Comparison of ENCODE assay signal across 18 cellular contexts in the genomic region with DNA sequence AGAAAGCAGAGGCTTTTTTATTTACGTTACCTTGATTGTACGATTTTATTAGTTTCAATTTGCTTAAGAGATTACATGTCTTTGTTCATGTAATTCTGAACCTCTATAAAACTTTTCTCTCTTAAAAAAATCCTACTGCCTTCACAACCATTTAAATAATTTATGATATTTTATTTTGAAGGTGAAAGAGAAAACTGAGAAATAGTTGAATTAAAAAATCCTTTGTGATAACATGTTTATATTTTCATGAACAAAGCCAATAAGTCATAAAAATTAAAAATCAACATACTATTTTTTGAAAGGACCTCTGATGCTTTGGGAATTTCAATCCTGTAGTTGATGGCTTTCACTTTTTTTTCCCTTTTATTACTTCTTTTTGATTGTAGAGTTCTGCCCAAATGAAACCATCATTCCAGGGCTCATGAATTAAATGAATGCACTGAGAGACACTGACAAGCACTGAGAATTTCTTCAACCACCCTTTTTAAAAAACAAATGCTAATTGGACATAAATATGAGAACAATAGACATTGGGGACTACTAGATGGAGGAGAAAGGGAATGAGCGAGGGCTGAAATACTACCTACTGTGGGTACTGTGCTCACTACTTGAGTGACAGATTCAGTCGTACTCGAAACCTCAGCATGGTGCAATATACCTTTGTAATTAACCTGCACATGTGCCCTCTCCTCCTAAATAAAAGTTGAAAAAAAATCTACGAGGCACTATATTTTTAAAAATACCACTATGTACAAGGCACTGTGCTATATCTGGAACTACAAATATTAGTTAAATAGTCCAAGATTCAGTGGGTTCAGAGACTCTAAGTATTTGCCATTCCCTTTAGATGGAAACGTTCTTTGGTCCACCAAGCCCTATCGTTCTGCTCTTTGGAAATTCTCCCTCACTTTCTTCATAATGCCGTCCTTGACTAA. TPM values are rescaled to one million over a fixed set of nuclear protein-coding genes. Genes with fewer than 3 reads are reported as not detected.
DNase-seq lines count a peak whose midpoint lies in the region; ATAC-seq and TF ChIP-seq lines count a peak whose summit lies in the region.
"Had no signal": no experiment of that assay in that cellular context is flagged by ENCODE, and none has a peak within 500 bp of the region (broad histone marks: within the 10 kb centered on the region; RNA-seq: fewer than 3 reads in every experiment).

No MANE protein-coding gene starts in this region.

- TF ChIP-seq CTCF in Calu3 (IDR thresholded peaks at IDR 0.05; ENCODE audit: unreplicated experiment): no peak
- no peak for TF ChIP-seq CTCF in OCI-LY7 (conservative IDR thresholded peaks at IDR 0.05; ENCODE audit: low read length)
- no peak for TF ChIP-seq CTCF in fibroblast of the aortic adventitia (IDR thresholded peaks at IDR 0.05; ENCODE audit: insufficient read depth, low read length)
- no peak for TF ChIP-seq CTCF in testis (IDR thresholded peaks at IDR 0.05)

- H3K27ac Mint-ChIP-seq in Calu3 (ENCODE audit: unreplicated experiment): peak overlapping the region; percentile 90

- no peaks in the 10 kb centered on the region for H3K27me3 ChIP-seq in testis

- WGBS in testis, 2 donors: 39 to 42% methylated on average over 9 of the region's 9 CpGs

- no TSS peak for BruUV-seq in Calu3 (replicated peaks; lab: Mats Ljungman, UMichigan)
- no TSS peak for BruUV-seq in OCI-LY7 (replicated peaks; lab: Mats Ljungman, UMichigan)

- H3K4me1 Mint-ChIP-seq in Calu3 (ENCODE audit: low read depth, unreplicated experiment): peaks cover 10% of the 10 kb centered on the region
- peaks cover 3% of the 10 kb centered on the region for H3K4me1 Mint-ChIP-seq in activated T-cell treated with anti-CD3 and anti-CD28 coated beads, Interleukin-2, amount 50 U/mL, for 4 hours (ENCODE audit: low read depth)

- no peaks in the 10 kb centered on the region for H3K27me3 Mint-ChIP-seq in Calu3 (ENCODE audit: unreplicated experiment)
- H3K27me3 Mint-ChIP-seq in activated T-cell treated with anti-CD3 and anti-CD28 coated beads, Interleukin-2, amount 50 U/mL, for 4 hours (ENCODE audit: low read depth): peaks cover 54% of the 10 kb centered on the region

- peak overlapping the region; percentile 31 for H3K4me3 ChIP-seq in OCI-LY7 (ENCODE audit: low read depth, low read length, poor library complexity, severe bottlenecking)
- peak overlapping the region; percentile 6 for H3K4me3 ChIP-seq in fibroblast of the aortic adventitia (ENCODE audit: low read depth, low read length)
- no peak overlapping the region for H3K4me3 ChIP-seq in testis
- H3K4me3 ChIP-seq: left lung, transverse colon had no signal

- DNase-seq in Calu3 (no peak), KBM-7 (peak; percentile 25), OCI-LY7 (ENCODE audit: low spot score) (no peak), fibroblast of the aortic adventitia (ENCODE audit: low read depth) (no peak), RKO (ENCODE audit: low spot score) (no peak), testis (no peak)
- DNase-seq in activated T-cell treated with anti-CD3 and anti-CD28 coated beads, Interleukin-2, amount 50 U/mL, for 4 hours: no peak
- no peak for DNase-seq in activated CD4-positive, CD25-positive, alpha-beta regulatory T cell treated with anti-CD3 and anti-CD28 coated beads, Interleukin-2, amount 50 U/mL, for 72 hours
- DNase-seq: activated CD8-positive, alpha-beta memory T cell treated with anti-CD3 and anti-CD28 coated beads, Interleukin-2, amount 50 U/mL, for 4 hours; C1 segment of cervical spinal cord; cerebellar nuclear complex; left lung; naive thymus-derived CD4-positive, alpha-beta T cell; NCI-H1436 treated with DMSO at 0.1 percent for 48 hours; retina; stimulated activated CD4-positive, alpha-beta T cell treated with anti-CD3 and anti-CD28 coated beads, Interleukin-2, amount 100 ng/mL, for 48 hours; transverse colon had no signal

- no peak for TF ChIP-seq POLR2A in testis (IDR thresholded peaks at IDR 0.05)

- H3K79me2 ChIP-seq in OCI-LY7 (ENCODE audit: insufficient read depth, low read depth, low read length): peaks cover 100% of the 10 kb centered on the region

- H3K9me3 ChIP-seq in OCI-LY7 (ENCODE audit: low read length) (no peaks in the 10 kb centered on the region), testis (no peaks in the 10 kb centered on the region)
- H3K9me3 ChIP-seq: left lung, transverse colon had no signal

- POLR2A ChIA-PET in OCI-LY7 (lab: Charles Lee): interaction anchor here (0.6 to 0.7 kb wide), 2 partner anchors 161 to 172 kb away, joined by 3 read pairs; no protein-coding TSS in a partner anchor

- peaks cover 61% of the 10 kb centered on the region for H3K36me3 Mint-ChIP-seq in Calu3 (ENCODE audit: insufficient read depth, unreplicated experiment)
- H3K36me3 Mint-ChIP-seq in activated T-cell treated with anti-CD3 and anti-CD28 coated beads, Interleukin-2, amount 50 U/mL, for 4 hours (ENCODE audit: insufficient read depth): peaks cover 2% of the 10 kb centered on the region

- H4K20me1 ChIP-seq in OCI-LY7 (ENCODE audit: insufficient read depth, low read length): peaks cover 36% of the 10 kb centered on the region

- H3K4me2 ChIP-seq in OCI-LY7 (ENCODE audit: low read length): peak overlapping the region; percentile 65

- H3K9me3 Mint-ChIP-seq in Calu3 (ENCODE audit: low read depth, unreplicated experiment): no peaks in the 10 kb centered on the region
- no peaks in the 10 kb centered on the region for H3K9me3 Mint-ChIP-seq in activated T-cell treated with anti-CD3 and anti-CD28 coated beads, Interleukin-2, amount 50 U/mL, for 4 hours

- no peak overlapping the region for H2AFZ ChIP-seq in OCI-LY7 (ENCODE audit: low read length)

- H3K27ac ChIP-seq in OCI-LY7 (ENCODE audit: low read depth, low read length, poor library complexity, severe bottlenecking) (no peak overlapping the region), testis (no peak overlapping the region)
- H3K27ac ChIP-seq: left lung, transverse colon had no signal

- ATAC-seq in activated T-cell treated with anti-CD3 and anti-CD28 coated beads, Interleukin-2, amount 50 U/mL, for 4 hours: no peak
- ATAC-seq: HepG2; left lung; naive thymus-derived CD4-positive, alpha-beta T cell had no signal

- peak overlapping the region; percentile 81 for H3K4me3 Mint-ChIP-seq in Calu3 (ENCODE audit: low read depth, unreplicated experiment)
- H3K4me3 Mint-ChIP-seq in activated T-cell treated with anti-CD3 and anti-CD28 coated beads, Interleukin-2, amount 50 U/mL, for 4 hours: no peak overlapping the region

- intact Hi-C loops in Calu3 (cut with micrococcal nuclease; ENCODE audit: unreplicated experiment): loop anchor here (5.0 kb wide), 1 partner anchor 459 kb away; a partner anchor contains a TSS
- intact Hi-C loops in OCI-LY7 (cut with micrococcal nuclease; ENCODE audit: unreplicated experiment): no loop called here
- intact Hi-C loops in testis (cut with DNase I; ENCODE audit: low total_unique reads): no loop called here

- no peaks in the 10 kb centered on the region for H3K9me2 ChIP-seq in OCI-LY7 (ENCODE audit: insufficient read depth, low read length)

- CTCF ChIA-PET in Calu3 (lab: Charles Lee): no interaction called here
- CTCF ChIA-PET in OCI-LY7 (lab: Charles Lee; ENCODE audit: unreplicated experiment): no interaction called here

- in situ Hi-C loops in KBM-7 (cut with MboI; ENCODE audit: low pct_unique_long_range_greater_than_20kb, low sequenced_read_pairs): no loop called here

- peaks cover 67% of the 10 kb centered on the region for H3K36me3 ChIP-seq in OCI-LY7 (ENCODE audit: insufficient read depth, low read length)
- H3K36me3 ChIP-seq in testis (ENCODE audit: low read depth, missing control alignments): no peaks in the 10 kb centered on the region
- H3K36me3 ChIP-seq: left lung, transverse colon had no signal

- H3K4me1 ChIP-seq in OCI-LY7 (ENCODE audit: insufficient read depth, low read length, poor library complexity, severe bottlenecking) (peaks cover 48% of the 10 kb centered on the region), testis (no peaks in the 10 kb centered on the region)

RNA-seq across cellular contexts. Expression of a gene that starts 5.9 kb away (rescaled TPM):
- total RNA-seq in Calu3 (2022): 257 and 284 TPM in 2 replicates
- total RNA-seq in OCI-LY7 (2014; rRNA removed; shearing (Covaris generic)): 216 TPM in 2 replicates
- total RNA-seq in OCI-LY7 (2022): 145 and 148 TPM in 2 replicates
- total RNA-seq in fibroblast of the aortic adventitia (ENCODE audit: low replicate concordance): 21.8 and 59.9 TPM in 2 replicates
- total RNA-seq in testis: 10 to 100 TPM; 20.4 to 67.5 TPM
- polyA plus RNA-seq in testis (ENCODE audit: insufficient read depth, low read depth, low replicate concordance): 12.9 TPM
- 1 to 10 TPM; 1.2 to 2.7 (median 1.4) TPM for total RNA-seq in activated T-cell treated with anti-CD3 and anti-CD28 coated beads, Interleukin-2, amount 50 U/mL, for 4 hours

RNA-seq across cellular contexts. Expression of a gene that starts 6.3 kb away (rescaled TPM):
- total RNA-seq in Calu3 (2022) (8.9 and 10.5 TPM in 2 replicates), OCI-LY7 (2022) (19.4 and 20.4 TPM in 2 replicates), fibroblast of the aortic adventitia (ENCODE audit: low replicate concordance) (6.4 and 12.9 TPM in 2 replicates), testis (1 to 10 TPM; 3.0 to 3.5 TPM)
- total RNA-seq in OCI-LY7 (2014; rRNA removed; shearing (Covaris generic)): 20.2 and 24.3 TPM in 2 replicates
- 2.2 TPM for polyA plus RNA-seq in testis (ENCODE audit: insufficient read depth, low read depth, low replicate concordance)
- under 1 TPM in 1 of 3 donors, not detected in 2; 0.60 TPM for total RNA-seq in activated T-cell treated with anti-CD3 and anti-CD28 coated beads, Interleukin-2, amount 50 U/mL, for 4 hours
- polyA plus RNA-seq: naive thymus-derived CD4-positive, alpha-beta T cell had no signal

RNA-seq across cellular contexts. Expression of a gene that starts 20.8 kb away (rescaled TPM):
- total RNA-seq in Calu3 (2022): 30.4 and 35.2 TPM in 2 replicates
- 2.0 TPM in 2 replicates for total RNA-seq in OCI-LY7 (2014; rRNA removed; shearing (Covaris generic))
- 3.7 and 4.7 TPM in 2 replicates for total RNA-seq in OCI-LY7 (2022)
- total RNA-seq in fibroblast of the aortic adventitia (ENCODE audit: low replicate concordance): 16.0 and 35.8 TPM in 2 replicates
- 10 to 100 TPM; 17.3 to 28.7 TPM for total RNA-seq in testis
- polyA plus RNA-seq in testis (ENCODE audit: insufficient read depth, low read depth, low replicate concordance): 11.8 TPM
- total RNA-seq in activated T-cell treated with anti-CD3 and anti-CD28 coated beads, Interleukin-2, amount 50 U/mL, for 4 hours: under 1 TPM in 2 of 3 donors, not detected in 1; 0.16 to 0.40 TPM
- polyA plus RNA-seq: naive thymus-derived CD4-positive, alpha-beta T cell had no signal

Comparison
In these comparisons a context has a peak if more than half of its experiments do, and no peak if none do; other contexts are left out.
1. H3K4me3 ChIP-seq: peak in OCI-LY7 (single experiment) and fibroblast of the aortic adventitia (single experiment); none in testis (0 of 2).